In genomic region chr18:79403723-79404566, GRCh38 we compare ENCODE assay signal across 10 cellular contexts. TPM values are rescaled to one million over a fixed set of nuclear protein-coding genes. Genes with fewer than 3 reads are reported as not detected.
DNase-seq lines count a peak whose midpoint lies in the region; ATAC-seq, FAIRE-seq and TF ChIP-seq lines count a peak whose summit lies in the region.
"Had no signal": no experiment of that assay in that cellular context is flagged by ENCODE, and none has a peak within 500 bp of the region (broad histone marks: within the 10 kb centered on the region; RNA-seq: fewer than 3 reads in every experiment).

No MANE protein-coding gene starts in this region.

- ATAC-seq in GM21367 (IDR thresholded peaks at IDR 0.05; ENCODE audit: unreplicated experiment): no peak

- H3K4me3 ChIP-seq in SJCRH30 (peak overlapping the region; percentile 46), esophagus (ENCODE audit: low read depth in 1 of 2, low read length in 2 of 2) (no peak overlapping the region), prostate gland (peak overlapping the region in 1 of 2 donors; percentile 2)

- 61 to 66% methylated on average over 31 of the region's 31 CpGs for WGBS in esophagus, 2 donors
- 66% methylated on average over 31 of the region's 31 CpGs for WGBS in prostate gland

- H3K9me3 ChIP-seq in SJCRH30 (replicated peaks) (no peaks in the 10 kb centered on the region), esophagus (ENCODE audit: control insufficient read depth in 2 of 2, insufficient read depth in 1 of 2, low read depth in 1 of 2, low read length in 1 of 2) (no peaks in the 10 kb centered on the region), prostate gland (no peaks in the 10 kb centered on the region)

- TF ChIP-seq CTCF in prostate gland (IDR thresholded peaks at IDR 0.05): no peak

- DNase-seq in GM12891 (ENCODE audit: insufficient read length, low spot score) (no peak), SJCRH30 (peak; percentile 75 to 79), prostate gland (ENCODE audit: low spot score) (peak; percentile 51), DMS 273 treated with DMSO at 0.1 percent for 48 hours (lab: John Stamatoyannopoulos, UW) (no peak), iPS-NIHi7 (ENCODE audit: extremely low spot score) (no peak), Ammon's horn (ENCODE audit: low spot score) (no peak)
- DNase-seq: GOT3; stimulated activated CD8-positive, alpha-beta memory T cell treated with anti-CD3 and anti-CD28 coated beads, Interleukin-4, amount 100 ng/mL, for 48 hours had no signal

- H3K4me1 ChIP-seq in SJCRH30 (peaks cover 22% of the 10 kb centered on the region), esophagus (ENCODE audit: control insufficient read depth in 2 of 2, insufficient read depth in 2 of 2, low read length in 1 of 2) (peaks cover 0 to 8% of the 10 kb centered on the region in 2 donors), prostate gland (replicated peaks) (peaks cover 7% of the 10 kb centered on the region)

- no peak for TF ChIP-seq POLR2A in GM12891 (IDR thresholded peaks at IDR 0.05; ENCODE audit: low read depth, low read length)
- TF ChIP-seq POLR2A in prostate gland (IDR thresholded peaks at IDR 0.05): no peak

- intact Hi-C loops in prostate gland (cut with DNase I): no loop called here

- H3K27me3 ChIP-seq in SJCRH30 (no peaks in the 10 kb centered on the region), esophagus (ENCODE audit: control insufficient read depth in 1 of 2, insufficient read depth in 2 of 2, low read length in 2 of 2) (no peaks in the 10 kb centered on the region), prostate gland (replicated peaks; ENCODE audit: insufficient read depth) (no peaks in the 10 kb centered on the region)

- peak; percentile 26 for FAIRE-seq in GM12891 (lab: Jason Lieb, UNC)

- peak overlapping the region; percentile 79 for H3K27ac ChIP-seq in SJCRH30
- peak overlapping the region; percentile 33 to 34 for H3K27ac ChIP-seq in esophagus (ENCODE audit: low read depth in 2 of 2, low read length in 1 of 2)
- peak overlapping the region; percentile 42 to 77 for H3K27ac ChIP-seq in prostate gland

- H3K36me3 ChIP-seq in SJCRH30 (no peaks in the 10 kb centered on the region), esophagus (ENCODE audit: control insufficient read depth in 2 of 2, insufficient read depth in 2 of 2, low read length in 1 of 2) (no peaks in the 10 kb centered on the region), prostate gland (no peaks in the 10 kb centered on the region)

TF ChIP-seq in GM12891, 5 proteins besides CTCF, POLR2A, EP300 and RAD21:
- no peak for TF ChIP-seq TAF1 (IDR thresholded peaks at IDR 0.05; ENCODE audit: low read depth, low read length)
- no peak for TF ChIP-seq SPI1 (IDR thresholded peaks at IDR 0.05; ENCODE audit: low read depth, low read length)
- TF ChIP-seq POLR2AphosphoS5 (IDR thresholded peaks at IDR 0.05; ENCODE audit: low read depth, low read length): no peak
TF ChIP-seq in GM12891: peak in this region for 0.

RNA-seq across cellular contexts. Expression of gene NFATC1, which starts 8.2 kb away (rescaled TPM):
- 34.8 TPM for polyA plus RNA-seq in GM12891 (2012; ENCODE audit: low read depth, missing spikeins)
- total RNA-seq in SJCRH30 (2014; rRNA removed; shearing (Covaris generic)): 4.9 and 5.7 TPM in 2 replicates
- 1 to 10 TPM; 1.3 to 1.9 TPM for polyA plus RNA-seq in esophagus
- total RNA-seq in prostate gland: 10 to 100 TPM; 16.8 to 24.6 TPM

Comparison
In these comparisons a context has a peak if more than half of its experiments do, and no peak if none do; other contexts are left out.
1. DNase-seq: peak in SJCRH30 (2 of 2) and prostate gland (single experiment); none in GM12891 (single experiment), DMS 273 treated with DMSO at 0.1 percent for 48 hours (single experiment), iPS-NIHi7 (single experiment) and Ammon's horn (single experiment).
2. Peak in every context shown above with its lines, with median percentiles within 50 percentile points of each other: H3K27ac ChIP-seq.